14 cellular contexts compared by ENCODE assay signal in genomic region chr2:174026122-174026845, GRCh38.
DNase-seq lines count a peak whose midpoint lies in the region; ATAC-seq and TF ChIP-seq lines count a peak whose summit lies in the region.
"Had no signal": no experiment of that assay in that cellular context is flagged by ENCODE, and none has a peak within 500 bp of the region (broad histone marks: within the 10 kb centered on the region; RNA-seq: fewer than 3 reads in every experiment).

No MANE protein-coding gene starts in this region.

- H3K4me3 ChIP-seq in coronary artery = no peak overlapping the region
- H3K4me3 ChIP-seq in tibial artery = no peak overlapping the region
- H3K4me3 ChIP-seq in H7 (ENCODE audit: insufficient read depth, low read depth, low read length) = no peak overlapping the region
- H3K4me3 ChIP-seq: GM12878 had no signal

- H3K9me3 ChIP-seq in tibial artery = no peaks in the 10 kb centered on the region

- peaks cover 56% of the 10 kb centered on the region for H3K4me1 Mint-ChIP-seq in mesothelial cell of epicardium

- intact Hi-C loops in tibial artery (cut with DNase I; ENCODE audit: low total_unique reads) = no loop called here

- peak overlapping the region; percentile 6 for H3K4me3 Mint-ChIP-seq in mesothelial cell of epicardium
- H3K4me3 Mint-ChIP-seq: activated naive CD8-positive, alpha-beta T cell; T-cell had no signal

- H3K27ac Mint-ChIP-seq in mesothelial cell of epicardium = peak overlapping the region; percentile 99
- H3K27ac Mint-ChIP-seq: activated naive CD8-positive, alpha-beta T cell; T-cell had no signal

- H3K4me1 ChIP-seq in tibial artery = peaks cover 0 to 34% (median 23%) of the 10 kb centered on the region in 4 donors

- H3K36me3 ChIP-seq in tibial artery (no peaks in the 10 kb centered on the region), H7 (replicated peaks; ENCODE audit: control insufficient read depth, insufficient read depth, low read length) (no peaks in the 10 kb centered on the region)

- no peaks in the 10 kb centered on the region for H3K27me3 ChIP-seq in tibial artery
- no peaks in the 10 kb centered on the region for H3K27me3 ChIP-seq in H7 (ENCODE audit: control insufficient read depth, insufficient read depth, low read length)

- DNase-seq in NCI-H226 (peak; percentile 86), coronary artery (ENCODE audit: low spot score) (no peak), mesothelial cell of epicardium (ENCODE audit: low spot score in 2 of 2, unreplicated experiment in 2 of 2) (peak in 1 of 2 experiments; percentile 47), tibial artery (no peak), H7 (no peak)
- DNase-seq: activated CD4-positive, alpha-beta T cell treated with anti-CD3 and anti-CD28 coated beads, Interleukin-2, amount 50 U/mL, for 48 hours; kidney glomerular epithelial cell; NCI-H524; small intestine; T-cell had no signal

- no peak for TF ChIP-seq CTCF in coronary artery (IDR thresholded peaks at IDR 0.05)
- TF ChIP-seq CTCF in mesothelial cell of epicardium (IDR thresholded peaks at IDR 0.05; ENCODE audit: unreplicated experiment) = no peak
- TF ChIP-seq CTCF in tibial artery (IDR thresholded peaks at IDR 0.05) = no peak

- no peaks in the 10 kb centered on the region for H3K9me3 Mint-ChIP-seq in mesothelial cell of epicardium
- H3K9me3 Mint-ChIP-seq: T-cell had no signal

- ATAC-seq in HG03139 (IDR thresholded peaks at IDR 0.05; ENCODE audit: unreplicated experiment) (no peak), HG02884 (IDR thresholded peaks at IDR 0.05; ENCODE audit: unreplicated experiment) (no peak)
- ATAC-seq: GM12878, T-cell had no signal

- peak overlapping the region; percentile 51 to 81 for H3K27ac ChIP-seq in coronary artery
- H3K27ac ChIP-seq in tibial artery = peak overlapping the region; percentile 60 to 65

- H3K27me3 Mint-ChIP-seq in mesothelial cell of epicardium (ENCODE audit: low read depth) = no peaks in the 10 kb centered on the region
- H3K27me3 Mint-ChIP-seq: activated naive CD8-positive, alpha-beta T cell; T-cell had no signal

- no peaks in the 10 kb centered on the region for H3K36me3 Mint-ChIP-seq in mesothelial cell of epicardium
- H3K36me3 Mint-ChIP-seq: activated naive CD8-positive, alpha-beta T cell; T-cell had no signal
